In genomic region chr6:169169941-169170582, GRCh38 we compare ENCODE assay signal across 20 cellular contexts.
DNase-seq lines count a peak whose midpoint lies in the region; ATAC-seq and TF ChIP-seq lines count a peak whose summit lies in the region.
"Had no signal": no experiment of that assay in that cellular context is flagged by ENCODE, and none has a peak within 500 bp of the region (broad histone marks: within the 10 kb centered on the region; RNA-seq: fewer than 3 reads in every experiment).

No MANE protein-coding gene starts in this region.

- H3K36me3 Mint-ChIP-seq in H9 (ENCODE audit: insufficient read depth in 1 of 3, low read depth in 3 of 3), result no peaks in the 10 kb centered on the region
- peaks cover 16% of the 10 kb centered on the region for H3K36me3 Mint-ChIP-seq in osteocyte (ENCODE audit: unreplicated experiment)
- H3K36me3 Mint-ChIP-seq: activated naive CD8-positive, alpha-beta T cell treated with anti-CD3 and anti-CD28 coated beads for 36 hours; immature natural killer cell had no signal

- H3K27me3 ChIP-seq in ACC112 (ENCODE audit: insufficient read depth, low read length) (no peaks in the 10 kb centered on the region), H9 (ENCODE audit: insufficient read depth, low read length) (no peaks in the 10 kb centered on the region)
- H3K27me3 ChIP-seq: upper lobe of left lung had no signal

- no peak for ATAC-seq in GM19455 (IDR thresholded peaks at IDR 0.05; ENCODE audit: unreplicated experiment)

- no peak overlapping the region for H3K14ac ChIP-seq in H9 (ENCODE audit: insufficient read depth, low read length)

- H3K27ac Mint-ChIP-seq in H9 (peak overlapping the region in 1 of 3 experiments; percentile 18; a peak in 1 of 7 replicates), osteocyte (ENCODE audit: unreplicated experiment) (peak overlapping the region; percentile 85)
- H3K27ac Mint-ChIP-seq: activated CD4-positive, alpha-beta T cell treated with anti-CD3 and anti-CD28 coated beads, Interleukin-2, amount 10 ng/mL, durations not matched to agents 24 days and 14 days; activated naive CD8-positive, alpha-beta T cell treated with anti-CD3 and anti-CD28 coated beads for 36 hours; immature natural killer cell; progenitor cell of endocrine pancreas had no signal

- no peak overlapping the region for H2AK5ac ChIP-seq in H9 (ENCODE audit: insufficient read length, low read length)

- no peak overlapping the region for H3K4ac ChIP-seq in H9 (ENCODE audit: low read depth, low read length)

- H2BK5ac ChIP-seq in H9 (ENCODE audit: insufficient read length, low read length), result no peak overlapping the region

- H3K4me1 Mint-ChIP-seq in H9, result peaks cover under 1 to 1% of the 10 kb centered on the region in 2 experiments
- H3K4me1 Mint-ChIP-seq in osteocyte (ENCODE audit: unreplicated experiment), result peaks cover 70% of the 10 kb centered on the region
- H3K4me1 Mint-ChIP-seq: activated CD4-positive, alpha-beta T cell treated with anti-CD3 and anti-CD28 coated beads, Interleukin-2, amount 10 ng/mL, durations not matched to agents 24 days and 14 days; activated naive CD8-positive, alpha-beta T cell treated with anti-CD3 and anti-CD28 coated beads for 36 hours; central memory CD8-positive, alpha-beta T cell; immature natural killer cell had no signal

- no peak for TF ChIP-seq POLR2A in erythroblast (IDR thresholded peaks at IDR 0.05; ENCODE audit: low read length)

- no peak overlapping the region for H2BK15ac ChIP-seq in H9 (ENCODE audit: low read depth, low read length)

- TF ChIP-seq CTCF in H9 (conservative IDR thresholded peaks at IDR 0.05) (no peak), osteocyte (IDR thresholded peaks at IDR 0.05) (no peak)

- no peak overlapping the region for H2BK120ac ChIP-seq in H9 (ENCODE audit: low read depth, low read length, poor library complexity, severe bottlenecking)

- DNase-seq in H9 (peak; percentile 8), ecto neural progenitor cell (ENCODE audit: low spot score) (peak; percentile 34), osteocyte (ENCODE audit: extremely low spot score, unreplicated experiment) (peak; percentile 62), kidney tubule cell (ENCODE audit: low spot score) (no peak), erythroblast (lab: John Stamatoyannopoulos, UW) (no peak)
- DNase-seq: activated CD4-positive, alpha-beta T cell treated with anti-CD3 and anti-CD28 coated beads, Interleukin-2, amount 10 ng/mL, durations not matched to agents 24 days and 14 days; activated naive CD8-positive, alpha-beta T cell treated with anti-CD3 and anti-CD28 coated beads for 36 hours; C1 segment of cervical spinal cord; Caco-2; DND-41; immature natural killer cell; NCI-H1105; NCI-H2029 treated with DMSO at 0.1 percent for 48 hours; NCI-H345; upper lobe of left lung had no signal

- H2BK12ac ChIP-seq in H9 (ENCODE audit: insufficient read length, low read depth, low read length), result no peak overlapping the region

- H4K8ac ChIP-seq in H9 (replicated peaks; ENCODE audit: insufficient read length, low read depth, low read length), result no peak overlapping the region

- no peaks in the 10 kb centered on the region for H3K79me1 ChIP-seq in H9 (ENCODE audit: insufficient read depth, low read depth, low read length, poor library complexity, severe bottlenecking)

- H3K36me3 ChIP-seq in ACC112 (ENCODE audit: insufficient read depth, low read length), result no peaks in the 10 kb centered on the region
- H3K36me3 ChIP-seq: upper lobe of left lung had no signal

- H3K79me2 ChIP-seq in ACC112 (ENCODE audit: control insufficient read depth, insufficient read depth, low read length, unreplicated experiment), result peaks cover 2% of the 10 kb centered on the region
- H3K79me2 ChIP-seq in H9 (ENCODE audit: insufficient read depth, low read length), result no peaks in the 10 kb centered on the region

- no peak overlapping the region for H3K18ac ChIP-seq in H9 (ENCODE audit: insufficient read length, low read depth, low read length)

- H3K27me3 Mint-ChIP-seq in H9 (ENCODE audit: low read depth) (peaks cover 4% of the 10 kb centered on the region), osteocyte (ENCODE audit: unreplicated experiment) (no peaks in the 10 kb centered on the region)
- H3K27me3 Mint-ChIP-seq: activated CD4-positive, alpha-beta T cell treated with anti-CD3 and anti-CD28 coated beads, Interleukin-2, amount 10 ng/mL, durations not matched to agents 24 days and 14 days; activated naive CD8-positive, alpha-beta T cell treated with anti-CD3 and anti-CD28 coated beads for 36 hours had no signal

- no CpG with 5 or more reads among the region's 16 CpGs for WGBS in H9 (ENCODE audit: extremely low coverage, insufficient read length, low lambda C conversion rate)

- H2AFZ ChIP-seq in ACC112 (ENCODE audit: low read length, unreplicated experiment), result no peak overlapping the region
- no peak overlapping the region for H2AFZ ChIP-seq in H9 (ENCODE audit: low read length)

- H3K27ac ChIP-seq in ACC112 (ENCODE audit: low read depth, low read length) (peak overlapping the region; percentile 100), H9 (ENCODE audit: insufficient read length, low read depth, low read length) (no peak overlapping the region)
- H3K27ac ChIP-seq: upper lobe of left lung, VCaP had no signal

- H3K9me3 Mint-ChIP-seq in H9, result 0 out of 5 replicates have a peak, but pooled peaks cover under 1 to 1% of the 10 kb centered on the region in 2 experiments
- H3K9me3 Mint-ChIP-seq in osteocyte (ENCODE audit: unreplicated experiment), result no peaks in the 10 kb centered on the region
- H3K9me3 Mint-ChIP-seq: activated CD4-positive, alpha-beta T cell treated with anti-CD3 and anti-CD28 coated beads, Interleukin-2, amount 10 ng/mL, durations not matched to agents 24 days and 14 days; activated naive CD8-positive, alpha-beta T cell treated with anti-CD3 and anti-CD28 coated beads for 36 hours; central memory CD8-positive, alpha-beta T cell; immature natural killer cell had no signal

- H4K5ac ChIP-seq in H9 (ENCODE audit: insufficient read length, low read depth, low read length), result no peak overlapping the region

- H4K20me1 ChIP-seq in H9 (ENCODE audit: control insufficient read depth, insufficient read depth, insufficient read length), result peaks cover 2% of the 10 kb centered on the region

- no peak overlapping the region for H4K91ac ChIP-seq in H9 (ENCODE audit: insufficient read length, low read depth, low read length)

- H3K23ac ChIP-seq in H9 (ENCODE audit: insufficient read length, low read depth, low read length), result no peak overlapping the region

- no peak overlapping the region for H3K56ac ChIP-seq in H9 (ENCODE audit: insufficient read length, low read depth, low read length)

- peaks cover 3% of the 10 kb centered on the region for H3K23me2 ChIP-seq in H9 (ENCODE audit: insufficient read length, low read depth, low read length, poor library complexity, severe bottlenecking)

- no peaks in the 10 kb centered on the region for H3K9me3 ChIP-seq in H9 (ENCODE audit: control insufficient read depth, low read depth, low read length)
- H3K9me3 ChIP-seq: Caco-2, upper lobe of left lung had no signal

- H2BK20ac ChIP-seq in H9 (ENCODE audit: low read depth, low read length, poor library complexity, severe bottlenecking), result no peak overlapping the region

- no peak overlapping the region for H3K4me3 Mint-ChIP-seq in H9
- no peak overlapping the region for H3K4me3 Mint-ChIP-seq in osteocyte (ENCODE audit: unreplicated experiment)
- H3K4me3 Mint-ChIP-seq: activated CD4-positive, alpha-beta T cell treated with anti-CD3 and anti-CD28 coated beads, Interleukin-2, amount 10 ng/mL, durations not matched to agents 24 days and 14 days; activated naive CD8-positive, alpha-beta T cell treated with anti-CD3 and anti-CD28 coated beads for 36 hours; central memory CD8-positive, alpha-beta T cell; immature natural killer cell had no signal

- H3T11ph ChIP-seq in H9 (ENCODE audit: low read length), result no peak overlapping the region

- H3K4me1 ChIP-seq in ACC112 (ENCODE audit: control insufficient read depth, insufficient read depth, low read length, unreplicated experiment), result peaks cover 41% of the 10 kb centered on the region
- no peaks in the 10 kb centered on the region for H3K4me1 ChIP-seq in H9 (ENCODE audit: insufficient read depth, low read length)
- H3K4me1 ChIP-seq: Caco-2, upper lobe of left lung had no signal

- no peak overlapping the region for H3K4me3 ChIP-seq in ACC112 (ENCODE audit: low read depth, low read length)
- H3K4me3 ChIP-seq: upper lobe of left lung had no signal

- no peak overlapping the region for H3K9ac ChIP-seq in H9 (ENCODE audit: extremely low read depth, insufficient read length, low read length)

- no peak overlapping the region for H3K4me2 ChIP-seq in H9 (ENCODE audit: insufficient read depth, insufficient read length, low read length)

Comparison
In these comparisons a context has a peak if more than half of its experiments do, and no peak if none do; other contexts are left out.
1. DNase-seq: peak in H9 (single experiment), ecto neural progenitor cell (single experiment) and osteocyte (single experiment); none in kidney tubule cell (single experiment) and erythroblast (0 of 2).